ENCODE assay signal across 8 cellular contexts in the genomic region with DNA sequence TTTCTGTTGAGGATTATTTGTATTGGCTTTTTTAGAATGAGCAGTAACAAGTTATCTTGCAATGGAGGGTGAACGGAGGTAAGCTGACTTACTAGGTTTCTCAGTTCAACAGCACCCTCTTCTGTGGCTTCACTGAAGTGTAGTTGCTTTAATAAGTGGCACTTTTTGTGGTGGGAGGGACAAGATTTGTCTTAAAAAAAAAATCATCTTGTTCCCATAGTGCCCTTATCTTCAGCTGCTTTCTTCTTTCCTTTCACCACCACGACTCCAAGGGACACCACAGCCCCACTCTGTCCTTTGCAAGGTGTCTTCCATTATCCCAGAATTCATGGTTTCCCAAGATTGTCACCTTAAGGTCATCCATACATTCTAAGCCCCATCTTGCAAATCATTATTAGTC.
DNase-seq lines count a peak whose midpoint lies in the region; ATAC-seq, FAIRE-seq and TF ChIP-seq lines count a peak whose summit lies in the region.

No MANE protein-coding gene starts in this region.

- intact Hi-C loops in prostate gland (cut with DNase I), result loop anchor here (2.0 to 10.0 kb wide), 3 partner anchors 792 to 1134 kb away; no protein-coding TSS in a partner anchor

- no peaks in the 10 kb centered on the region for H3K27me3 ChIP-seq in prostate gland (replicated peaks; ENCODE audit: insufficient read depth)

- no peak overlapping the region for H3K4me3 ChIP-seq in HFF-Myc (replicated peaks; ENCODE audit: low read depth, low read length)
- H3K4me3 ChIP-seq in prostate gland, result no peak overlapping the region

- no peak for TF ChIP-seq POLR2A in prostate gland (IDR thresholded peaks at IDR 0.05)

- WGBS in prostate gland, result 14% methylated on average over 2 of the region's 2 CpGs

- no peak for ATAC-seq in HG02970 (IDR thresholded peaks at IDR 0.05; ENCODE audit: low FRiP score, unreplicated experiment)

- peak; percentile 53 for FAIRE-seq in A204.1 (lab: Jason Lieb, UNC)

- peaks cover 6% of the 10 kb centered on the region for H3K4me1 ChIP-seq in prostate gland (replicated peaks)

- H3K36me3 ChIP-seq in prostate gland, result no peaks in the 10 kb centered on the region

- DNase-seq in GF-D8 (lab: John Stamatoyannopoulos, UW), result peak; percentile 3
- DNase-seq in HFF-Myc (ENCODE audit: extremely low read depth, low read depth), result peak; percentile 27
- peak; percentile 26 for DNase-seq in NCI-H128 (lab: John Stamatoyannopoulos, UW; ENCODE audit: unreplicated experiment)
- DNase-seq in SKM-1 (lab: John Stamatoyannopoulos, UW; ENCODE audit: unreplicated experiment), result peak; percentile 7
- peak; percentile 82 for DNase-seq in fibroblast of the conjunctiva (ENCODE audit: low read depth)
- peak; percentile 37 for DNase-seq in prostate gland (ENCODE audit: low spot score)

- H3K9me3 ChIP-seq in prostate gland, result no peaks in the 10 kb centered on the region

- H3K27ac ChIP-seq in prostate gland, result no peak overlapping the region

- TF ChIP-seq CTCF in HFF-Myc (IDR thresholded peaks at IDR 0.05; ENCODE audit: low read depth, low read length, missing control alignments), result peak; percentile 39
- peak in 3 of 4 experiments; percentile 23 to 63 (median 53) for TF ChIP-seq CTCF in prostate gland (IDR thresholded peaks at IDR 0.05)

Comparison
In these comparisons a context has a peak if more than half of its experiments do, and no peak if none do; other contexts are left out.
1. DNase-seq: peak in every context shown above with its lines; median percentile 82 in fibroblast of the conjunctiva; 37 in prostate gland; 27 in HFF-Myc; 26 in NCI-H128; 7 in SKM-1; 3 in GF-D8.